In genomic region chr19:44570984-44571684, GRCh38 we compare ENCODE assay signal across 1 cellular context.
TF ChIP-seq lines count a peak whose summit lies in the region.

No MANE protein-coding gene starts in this region.

TF ChIP-seq in IMR-90, 13 proteins besides CTCF, POLR2A, EP300 and RAD21:
- TF ChIP-seq SMC3 (IDR thresholded peaks at IDR 0.05; ENCODE audit: low read depth, low read length) (peak; percentile 78), CEBPB (IDR thresholded peaks at IDR 0.05; ENCODE audit: low read depth, low read length) (no peak)
